Comparison of ENCODE assay signal across 20 cellular contexts in genomic region chrX:110557864-110558263, GRCh38.
"Had no signal": no experiment of that assay in that cellular context is flagged by ENCODE, and none has a peak within 500 bp of the region (broad histone marks: within the 10 kb centered on the region; RNA-seq: fewer than 3 reads in every experiment).

No MANE protein-coding gene starts in this region.

- ATAC-seq: foreskin keratinocyte, heart right ventricle, left cardiac atrium, left lung, left ventricle myocardium superior, mucosa of descending colon had no signal

- H3K27ac Mint-ChIP-seq: memory B cell, mesothelial cell of epicardium, naive B cell had no signal

- H3K4me3 Mint-ChIP-seq: memory B cell, mesothelial cell of epicardium, naive B cell had no signal

- DNase-seq: dermis blood vessel endothelial cell; effector CD4-positive, alpha-beta T cell; effector memory CD4-positive, alpha-beta T cell; foreskin keratinocyte; glutamatergic neuron; head of caudate nucleus; heart right ventricle; hippocampal formation; left cardiac atrium; left ventricle myocardium superior; mammary epithelial cell; naive B cell had no signal

- H3K36me3 Mint-ChIP-seq: memory B cell, mesothelial cell of epicardium, naive B cell had no signal

- H3K4me3 ChIP-seq: coronary artery, dorsolateral prefrontal cortex, esophagus muscularis mucosa, heart right ventricle, left lung, lung, mucosa of descending colon had no signal

- H3K36me3 ChIP-seq: esophagus muscularis mucosa, heart right ventricle, left lung had no signal

- H3K27me3 Mint-ChIP-seq: memory B cell had no signal

- H3K27ac ChIP-seq: coronary artery, dorsolateral prefrontal cortex, esophagus muscularis mucosa, foreskin keratinocyte, heart right ventricle, left lung had no signal

- H3K4me1 ChIP-seq: esophagus muscularis mucosa, foreskin keratinocyte, heart right ventricle, left lung had no signal

- H3K9me3 ChIP-seq: left lung, mucosa of descending colon had no signal

- H3K4me1 Mint-ChIP-seq: memory B cell, mesothelial cell of epicardium, naive B cell had no signal

- H3K27me3 ChIP-seq: esophagus muscularis mucosa, foreskin keratinocyte, heart right ventricle, left lung had no signal
